ENCODE assay signal across 37 cellular contexts in the genomic region with DNA sequence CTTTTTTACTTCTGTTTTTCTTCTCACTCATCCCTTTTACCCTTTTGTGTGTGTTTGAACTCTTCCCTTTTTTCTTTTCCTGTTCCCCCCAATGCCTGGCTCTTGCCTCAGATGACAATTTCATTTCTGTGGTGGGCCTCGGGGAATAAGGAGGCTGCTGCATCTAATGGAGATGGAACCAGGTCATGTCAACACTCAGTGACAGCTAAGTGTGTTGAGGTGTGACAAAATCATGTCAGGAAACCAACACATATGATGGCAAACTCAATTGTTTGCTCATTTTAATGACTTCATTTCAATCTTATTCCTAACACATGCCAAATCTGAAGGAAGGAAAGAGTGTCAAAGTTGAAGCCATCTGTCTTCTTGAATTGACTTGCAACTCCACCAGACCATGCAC. TPM values are rescaled to one million over a fixed set of nuclear protein-coding genes. Genes with fewer than 3 reads are reported as not detected.
"Had no signal": no experiment of that assay in that cellular context is flagged by ENCODE, and none has a peak within 500 bp of the region (broad histone marks: within the 10 kb centered on the region; RNA-seq: fewer than 3 reads in every experiment).

No MANE protein-coding gene starts in this region.

- H3K9me3 ChIP-seq: MG63 had no signal

- H3K4me3 ChIP-seq: MG63 had no signal

- H3K36me3 ChIP-seq: MG63 had no signal

- H3K27me3 ChIP-seq: MG63 had no signal

- DNase-seq: Karpas-422, Kasumi-1, MG63, MM.1S, MV-4-11, NCI-H1048, NCI-H1092, NCI-H1092 treated with DMSO at 0.1 percent for 48 hours, NCI-H1105, NCI-H1105 treated with DMSO at 0.1 percent for 48 hours, NCI-H1417, NCI-H1417 treated with DMSO at 0.1 percent for 48 hours, NCI-H1436, NCI-H1436 treated with DMSO at 0.1 percent for 48 hours, NCI-H146, NCI-H1694, NCI-H1694 treated with DMSO at 0.1 percent for 48 hours, NCI-H187, NCI-H187 treated with DMSO at 0.1 percent for 48 hours, NCI-H1930, NCI-H2029, NCI-H2029 treated with DMSO at 0.1 percent for 48 hours, NCI-H2081, NCI-H2081 treated with DMSO at 0.1 percent for 48 hours, NCI-H2107, NCI-H2171, NCI-H2171 treated with DMSO at 0.1 percent for 48 hours, NCI-H2227 treated with DMSO at 0.1 percent for 48 hours, NCI-H226, NCI-H345, NCI-H510A, NCI-H510A treated with DMSO at 0.1 percent for 48 hours, NCI-H524 had no signal

RNA-seq across cellular contexts. Expression of a gene that starts 36.7 kb away (rescaled TPM):
- total RNA-seq: LHCN-M2, M059J, MCF 10A, NCI-H460 had no signal
